ENCODE assay signal across 26 cellular contexts in genomic region chr6:3449750-3450305, GRCh38. TPM values are rescaled to one million over a fixed set of nuclear protein-coding genes. Genes with fewer than 3 reads are reported as not detected.
DNase-seq lines count a peak whose midpoint lies in the region; ATAC-seq and TF ChIP-seq lines count a peak whose summit lies in the region.
"Had no signal": no experiment of that assay in that cellular context is flagged by ENCODE, and none has a peak within 500 bp of the region (broad histone marks: within the 10 kb centered on the region; RNA-seq: fewer than 3 reads in every experiment).

No MANE protein-coding gene starts in this region.

- H3K4me3 ChIP-seq in HEK293 (ENCODE audit: low read depth, low read length), result no peak overlapping the region
- H3K4me3 ChIP-seq: BLaER1, esophagus squamous epithelium, SJCRH30 had no signal

- no peaks in the 10 kb centered on the region; the same call in 1 of the 2 replicates for H3K4me1 ChIP-seq in HEK293 (ENCODE audit: control insufficient read depth, insufficient read depth, low read length)
- H3K4me1 ChIP-seq: SJCRH30 had no signal

- no peak overlapping the region for H3K27ac ChIP-seq in HEK293 (ENCODE audit: extremely low read depth, low read depth, low read length)
- H3K27ac ChIP-seq: BLaER1, esophagus squamous epithelium, KMS-11, SJCRH30 had no signal

- H3K27me3 Mint-ChIP-seq in activated B cell treated with CpG ODN at 0.5 μM for 24 hours, result peaks cover 30% of the 10 kb centered on the region

- no peaks in the 10 kb centered on the region for H3K9me3 Mint-ChIP-seq in activated B cell treated with CpG ODN at 0.5 μM for 24 hours
- H3K9me3 Mint-ChIP-seq: activated CD4-positive, alpha-beta memory T cell treated with anti-CD3 and anti-CD28 coated beads, Interleukin-2, amount 10 ng/mL, durations not matched to agents 7 days and 5 days; activated T-helper 2 cell treated with anti-CD3 and anti-CD28 coated beads, Interferon-gamma antibody, Interleukin-2, Interleukin-4, amounts not matched to agents 10 μg/mL and 5 μg/mL and 100 μg/mL, durations not matched to agents 14 hours and 24 hours and 36 hours; central memory CD8-positive, alpha-beta T cell; immature natural killer cell had no signal

- peaks cover 7% of the 10 kb centered on the region for H3K4me1 Mint-ChIP-seq in activated B cell treated with CpG ODN at 0.5 μM for 24 hours
- H3K4me1 Mint-ChIP-seq: central memory CD8-positive, alpha-beta T cell; immature natural killer cell had no signal

- ATAC-seq in GM18858 (IDR thresholded peaks at IDR 0.05; ENCODE audit: unreplicated experiment), result peak; percentile 74
- ATAC-seq in activated B cell treated with CpG ODN at 0.5 μM for 24 hours (ENCODE audit: low read depth), result peak; percentile 37
- no peak for ATAC-seq in HG03521 (IDR thresholded peaks at IDR 0.05; ENCODE audit: unreplicated experiment)
- ATAC-seq in GM21786 (IDR thresholded peaks at IDR 0.05; ENCODE audit: unreplicated experiment), result no peak
- ATAC-seq: right cardiac atrium had no signal

- no peaks in the 10 kb centered on the region for H3K9me3 ChIP-seq in HEK293 (ENCODE audit: control insufficient read depth, insufficient read depth, low read depth, low read length)
- H3K9me3 ChIP-seq: BLaER1, esophagus squamous epithelium, SJCRH30 had no signal

- no peak for TF ChIP-seq CTCF in GM10266 (IDR thresholded peaks at IDR 0.05; ENCODE audit: control insufficient read depth, insufficient read depth, low read depth, missing control alignments)
- no peak for TF ChIP-seq CTCF in HEK293 (tag by site-specific recombination; IDR thresholded peaks at IDR 0.05)
- TF ChIP-seq CTCF in activated B cell treated with CpG ODN at 0.5 μM for 24 hours (IDR thresholded peaks at IDR 0.05), result no peak

- no peaks in the 10 kb centered on the region for H3K36me3 Mint-ChIP-seq in activated B cell treated with CpG ODN at 0.5 μM for 24 hours (ENCODE audit: low read depth)
- H3K36me3 Mint-ChIP-seq: immature natural killer cell had no signal

- POLR2A ChIA-PET in HEK293 (lab: Yijun Ruan, JAX) (no interaction called here), activated B cell treated with CpG ODN at 0.5 μM for 24 hours (lab: Charles Lee) (no interaction called here)

- DNase-seq in GM10266 (ENCODE audit: extremely low spot score), result peak; percentile 59
- DNase-seq in activated B cell treated with CpG ODN at 0.5 μM for 24 hours, result no peak
- DNase-seq in DMS114 treated with DMSO at 0.1 percent for 48 hours (lab: John Stamatoyannopoulos, UW; ENCODE audit: unreplicated experiment), result no peak
- no peak for DNase-seq in iPS-NIHi7 (ENCODE audit: extremely low spot score)
- DNase-seq: activated CD4-positive, alpha-beta memory T cell treated with anti-CD3 and anti-CD28 coated beads, Interleukin-2, amount 10 ng/mL, durations not matched to agents 7 days and 5 days; COR-L47; dermis blood vessel endothelial cell; esophagus squamous epithelium; GOT3; immature natural killer cell; NCI-H1436; NCI-H2081 treated with DMSO at 0.1 percent for 48 hours; NCI-H345; NCI-H748 treated with DMSO at 0.1 percent for 48 hours; posterior cingulate gyrus; right cardiac atrium; SJCRH30; stimulated activated CD4-positive, alpha-beta T cell treated with anti-CD3 and anti-CD28 coated beads, Interleukin-2, amount 100 ng/mL, for 24 hours had no signal

- H3K4me3 Mint-ChIP-seq in activated B cell treated with CpG ODN at 0.5 μM for 24 hours, result no peak overlapping the region
- H3K4me3 Mint-ChIP-seq: activated CD4-positive, alpha-beta memory T cell treated with anti-CD3 and anti-CD28 coated beads, Interleukin-2, amount 10 ng/mL, durations not matched to agents 7 days and 5 days; central memory CD8-positive, alpha-beta T cell; immature natural killer cell had no signal

- intact Hi-C loops in activated B cell treated with CpG ODN at 0.5 μM for 24 hours (cut with micrococcal nuclease), result no loop called here

- H3K27ac Mint-ChIP-seq in activated B cell treated with CpG ODN at 0.5 μM for 24 hours, result no peak overlapping the region
- H3K27ac Mint-ChIP-seq: activated CD4-positive, alpha-beta memory T cell treated with anti-CD3 and anti-CD28 coated beads, Interleukin-2, amount 10 ng/mL, durations not matched to agents 7 days and 5 days; activated T-helper 2 cell treated with anti-CD3 and anti-CD28 coated beads, Interferon-gamma antibody, Interleukin-2, Interleukin-4, amounts not matched to agents 10 μg/mL and 5 μg/mL and 100 μg/mL, durations not matched to agents 14 hours and 24 hours and 36 hours; immature natural killer cell had no signal

- CTCF ChIA-PET in HEK293 (lab: Yijun Ruan, JAX) (interaction anchor here (0.7 to 1.1 kb wide), 3 partner anchors 37 to 61 kb away, joined by 3 to 5 read pairs (median 3); no protein-coding TSS in a partner anchor), activated B cell treated with CpG ODN at 0.5 μM for 24 hours (lab: Charles Lee) (no interaction called here)

- peaks cover 4 to 6% of the 10 kb centered on the region in 2 experiments; a peak in 2 of 3 replicates for H3K36me3 ChIP-seq in HEK293 (ENCODE audit: control insufficient read depth in 2 of 2, insufficient read depth in 1 of 2, low read length in 2 of 2)
- H3K36me3 ChIP-seq: BLaER1, esophagus squamous epithelium, SJCRH30 had no signal

TF ChIP-seq in HEK293, 187 proteins besides CTCF, POLR2A, EP300 and RAD21:
- TF ChIP-seq ZNF707 (tag by site-specific recombination; IDR thresholded peaks at IDR 0.05) (no peak), ZNF394 (tag by site-specific recombination; IDR thresholded peaks at IDR 0.05; ENCODE audit: borderline replicate concordance) (no peak), ZNF146 (tag by site-specific recombination; IDR thresholded peaks at IDR 0.05) (peak; percentile 78), ZNF266 (tag by site-specific recombination; IDR thresholded peaks at IDR 0.05; ENCODE audit: low read depth) (no peak)
TF ChIP-seq in HEK293: peak in this region for 1.

RNA-seq across cellular contexts. Expression of gene SLC22A23, which starts 7.0 kb away (rescaled TPM):
- total RNA-seq in activated B cell treated with CpG ODN at 0.5 μM for 24 hours, result 0.24 and 0.95 TPM in 2 replicates

Comparison
In these comparisons a context has a peak if more than half of its experiments do, and no peak if none do; other contexts are left out.
1. ATAC-seq: peak in GM18858 (single experiment) and activated B cell treated with CpG ODN at 0.5 μM for 24 hours (single experiment); none in HG03521 (single experiment) and GM21786 (single experiment).